ENCODE assay signal across 8 cellular contexts in the genomic region with DNA sequence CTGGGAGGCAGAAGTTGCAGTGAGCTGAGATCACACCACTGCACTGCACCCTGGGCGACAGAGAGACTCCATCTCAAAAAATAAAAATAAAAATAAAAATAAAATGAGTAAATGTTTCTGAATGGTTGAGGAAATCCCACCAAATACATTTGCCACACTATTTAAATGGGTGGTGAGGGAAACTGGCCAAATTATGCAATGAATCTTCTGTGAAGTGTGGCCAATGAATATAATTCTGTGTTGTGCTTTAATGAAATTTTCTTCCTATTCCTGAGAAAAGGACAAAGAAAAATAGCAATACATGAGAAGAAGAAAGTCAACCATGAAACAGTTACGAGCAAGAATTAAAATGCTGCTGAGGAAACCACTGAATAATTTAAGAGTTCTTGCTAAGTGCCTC.
"Had no signal": no experiment of that assay in that cellular context is flagged by ENCODE, and none has a peak within 500 bp of the region (broad histone marks: within the 10 kb centered on the region; RNA-seq: fewer than 3 reads in every experiment).

No MANE protein-coding gene starts in this region.

- H3K4me3 ChIP-seq: GM23248, GM23338, HAP-1 had no signal

- DNase-seq: GM23248, GOT3, H7, H9, HCEC 1CT, HFFc6 had no signal
